1 cellular context compared by ENCODE assay signal in the genomic region with DNA sequence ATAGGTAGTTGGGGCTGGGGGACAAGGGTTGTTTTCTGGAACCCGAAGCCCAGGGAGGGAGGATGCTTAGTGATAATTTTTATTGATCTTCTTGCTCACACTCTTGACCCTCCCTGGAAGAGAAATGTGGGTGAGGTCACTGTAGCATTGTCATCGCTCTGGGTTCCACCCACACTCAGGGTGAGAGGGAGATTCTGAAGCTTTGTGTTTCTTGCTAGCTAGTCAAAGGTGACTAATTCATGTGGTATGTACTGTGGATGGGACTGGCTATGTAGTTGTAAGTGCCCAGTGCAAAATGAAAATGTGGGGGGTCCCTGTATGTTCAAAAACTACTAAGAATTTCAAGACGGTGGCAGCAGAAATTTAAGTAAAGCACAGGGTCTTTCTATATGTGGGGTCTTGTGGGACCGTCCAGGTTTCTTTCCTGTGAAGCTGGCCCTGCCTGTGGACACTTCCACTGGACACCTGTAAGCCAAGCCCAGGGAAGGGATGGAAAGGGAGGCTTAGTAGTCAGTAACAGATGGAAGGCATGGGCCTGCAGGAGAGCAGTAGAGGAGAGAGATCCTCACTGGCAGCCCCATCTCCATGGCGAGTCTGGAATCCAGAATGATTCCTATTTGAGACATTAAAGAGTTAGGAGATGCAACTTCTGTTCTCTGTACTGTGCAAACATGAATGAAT.
A peak's percentile ranks its signal among the peaks of the same experiment; 100 is the strongest.
TF ChIP-seq lines count a peak whose summit lies in the region.

No MANE protein-coding gene starts in this region.

TF ChIP-seq in K562, 482 proteins besides CTCF, POLR2A, EP300 and RAD21 (continued from another document):
- TF ChIP-seq L3MBTL2 (IDR thresholded peaks at IDR 0.05): no peak
- no peak for TF ChIP-seq ZNF764 (CRISPR knock-in tag; IDR thresholded peaks at IDR 0.05; ENCODE audit: low read depth)
- TF ChIP-seq EGR1 (conservative IDR thresholded peaks at IDR 0.05): peak; percentile 46
- TF ChIP-seq FOSL1 (tag; conservative IDR thresholded peaks at IDR 0.05): peak; percentile 39; the same call in 1 of the 2 replicates
